ENCODE assay signal across 26 cellular contexts in the genomic region with DNA sequence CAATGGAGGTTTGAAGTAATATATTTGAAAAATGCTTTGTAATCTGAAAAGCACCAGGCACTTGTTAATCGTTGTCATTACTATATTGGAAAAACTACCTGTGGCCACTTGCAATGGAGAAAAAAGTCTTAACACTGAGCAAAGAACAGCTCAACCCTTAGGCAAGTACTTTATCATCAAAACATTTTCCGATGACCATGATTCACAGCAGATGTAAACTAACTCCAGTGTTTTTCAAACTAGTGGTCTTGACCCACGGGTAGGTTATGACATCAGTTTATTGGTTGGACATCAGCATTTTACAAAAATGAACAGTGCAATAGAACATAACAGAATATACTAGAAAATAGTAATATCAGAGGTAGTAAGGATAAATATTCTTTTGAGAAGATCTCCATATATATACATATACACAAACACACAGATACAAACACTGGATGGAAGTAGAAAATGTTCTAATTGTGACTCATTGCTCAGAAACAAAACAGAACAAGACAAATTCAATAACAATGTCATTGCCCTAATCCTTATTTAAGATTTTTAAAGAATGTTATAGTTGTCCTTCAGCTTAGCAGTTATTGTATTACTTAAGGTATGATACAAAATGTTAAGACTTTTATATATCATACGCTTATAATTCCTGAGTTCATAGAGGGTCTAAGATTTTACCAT.
A peak's percentile ranks its signal among the peaks of the same experiment; 100 is the strongest.
DNase-seq lines count a peak whose midpoint lies in the region; ATAC-seq lines count a peak whose summit lies in the region.
"Had no signal": no experiment of that assay in that cellular context is flagged by ENCODE, and none has a peak within 500 bp of the region (broad histone marks: within the 10 kb centered on the region; RNA-seq: fewer than 3 reads in every experiment).

No MANE protein-coding gene starts in this region.

- ATAC-seq in HG03457 (IDR thresholded peaks at IDR 0.05; ENCODE audit: unreplicated experiment): no peak
- ATAC-seq: heart right ventricle, left ventricle myocardium superior, Panc1, right lobe of liver, SK-N-SH treated with all-trans-retinoic acid at 6 μM for 48 hours had no signal

- H3K36me3 ChIP-seq in adipocyte (ENCODE audit: control insufficient read depth, insufficient read depth, low read length, severe bottlenecking): no peaks in the 10 kb centered on the region
- H3K36me3 ChIP-seq: heart right ventricle, right lobe of liver, tibial artery had no signal

- no peak overlapping the region for H3K9ac ChIP-seq in adipocyte (ENCODE audit: low read length)
- H3K9ac ChIP-seq: KMS-11 had no signal

- H3K9me3 ChIP-seq in adipocyte (ENCODE audit: control insufficient read depth, low read length): no peaks in the 10 kb centered on the region
- H3K9me3 ChIP-seq: Caco-2, heart right ventricle, right lobe of liver, tibial artery had no signal

- H3K27me3 ChIP-seq in adipocyte (replicated peaks; ENCODE audit: control insufficient read depth, insufficient read depth, low read length): no peaks in the 10 kb centered on the region
- H3K27me3 ChIP-seq: heart right ventricle, right lobe of liver, tibial artery had no signal

- DNase-seq in EH (ENCODE audit: low read depth) (peak; percentile 49), adipocyte (ENCODE audit: low read depth) (peak; percentile 55), epithelial cell of prostate (ENCODE audit: low read depth, low spot score) (no peak), non-pigmented ciliary epithelial cell (ENCODE audit: low read depth) (peak; percentile 10), NCI-H187 treated with DMSO at 0.1 percent for 48 hours (lab: John Stamatoyannopoulos, UW) (no peak), GM19238 (ENCODE audit: insufficient read length, low spot score) (no peak)
- DNase-seq: activated CD4-positive, alpha-beta T cell treated with anti-CD3 and anti-CD28 coated beads, Interleukin-2, amount 50 U/mL, for 4 hours; activated T-cell treated with anti-CD3 and anti-CD28 coated beads, Interleukin-2, amount 50 U/mL, for 48 hours; Caco-2; DMS79; foreskin melanocyte; heart right ventricle; kidney; left ventricle myocardium superior; MM.1S; NCI-H345; right lobe of liver; Right ventricle myocardium superior; stimulated activated CD4-positive, alpha-beta T cell treated with anti-CD3 and anti-CD28 coated beads, Interleukin-4, amount 100 ng/mL, for 4 hours; T-helper 2 cell; tibial artery had no signal

- H3K4me1 ChIP-seq in adipocyte (ENCODE audit: control insufficient read depth, insufficient read depth, low read length): no peaks in the 10 kb centered on the region
- H3K4me1 ChIP-seq: heart right ventricle, tibial artery had no signal

- H3K27ac ChIP-seq in epithelial cell of prostate: peak overlapping the region; percentile 64
- H3K27ac ChIP-seq: C4-2B, heart right ventricle, KMS-11, right lobe of liver, tibial artery had no signal

- no peak overlapping the region for H3K4me3 ChIP-seq in adipocyte (ENCODE audit: low read length)
- H3K4me3 ChIP-seq: heart right ventricle, right lobe of liver, tibial artery had no signal

Comparison
In these comparisons a context has a peak if more than half of its experiments do, and no peak if none do; other contexts are left out.
1. DNase-seq: peak in EH (single experiment), adipocyte (single experiment) and non-pigmented ciliary epithelial cell (single experiment); none in epithelial cell of prostate (single experiment), NCI-H187 treated with DMSO at 0.1 percent for 48 hours (single experiment) and GM19238 (single experiment).